22 cellular contexts compared by ENCODE assay signal in genomic region chr9:24118170-24118569, GRCh38.
"Had no signal": no experiment of that assay in that cellular context is flagged by ENCODE, and none has a peak within 500 bp of the region (broad histone marks: within the 10 kb centered on the region; RNA-seq: fewer than 3 reads in every experiment).

No MANE protein-coding gene starts in this region.

- ATAC-seq: activated CD4-positive, CD25-positive, alpha-beta regulatory T cell treated with anti-CD3 and anti-CD28 coated beads, Interleukin-2, amount 50 U/mL, for 24 hours; gastrocnemius medialis; naive thymus-derived CD4-positive, alpha-beta T cell; psoas muscle; right cardiac atrium; stimulated activated effector memory CD8-positive, alpha-beta T cell treated with anti-CD3 and anti-CD28 coated beads, Interleukin-12 subunit alpha, Interleukin-12 subunit beta, amount 100 ng/mL, for 72 hours; upper lobe of right lung had no signal

- H3K4me1 ChIP-seq: colonic mucosa, gastrocnemius medialis, psoas muscle, testis, upper lobe of right lung had no signal

- H3K36me3 ChIP-seq: brain microvascular endothelial cell, colonic mucosa, gastrocnemius medialis, upper lobe of right lung had no signal

- H3K9me3 ChIP-seq: colonic mucosa, gastrocnemius medialis, psoas muscle, testis, upper lobe of right lung had no signal

- H3K4me1 Mint-ChIP-seq: activated CD4-positive, alpha-beta T cell treated with anti-CD3 and anti-CD28 coated beads, Interleukin-2, amount 10 ng/mL, durations not matched to agents 7 days and 5 days; memory B cell; naive thymus-derived CD4-positive, alpha-beta T cell; stimulated activated effector memory CD8-positive, alpha-beta T cell treated with anti-CD3 and anti-CD28 coated beads, Interleukin-12 subunit alpha, Interleukin-12 subunit beta, amount 100 ng/mL, for 72 hours had no signal

- H3K27ac Mint-ChIP-seq: activated CD4-positive, alpha-beta T cell treated with anti-CD3 and anti-CD28 coated beads, Interleukin-2, amount 10 ng/mL, durations not matched to agents 7 days and 5 days; memory B cell; naive thymus-derived CD4-positive, alpha-beta T cell; stimulated activated effector memory CD8-positive, alpha-beta T cell treated with anti-CD3 and anti-CD28 coated beads, Interleukin-12 subunit alpha, Interleukin-12 subunit beta, amount 100 ng/mL, for 72 hours had no signal

- H3K27me3 ChIP-seq: brain microvascular endothelial cell, colonic mucosa, gastrocnemius medialis, testis, upper lobe of right lung had no signal

- H3K4me3 Mint-ChIP-seq: activated CD4-positive, alpha-beta T cell treated with anti-CD3 and anti-CD28 coated beads, Interleukin-2, amount 10 ng/mL, durations not matched to agents 7 days and 5 days; memory B cell; naive thymus-derived CD4-positive, alpha-beta T cell; stimulated activated effector memory CD8-positive, alpha-beta T cell treated with anti-CD3 and anti-CD28 coated beads, Interleukin-12 subunit alpha, Interleukin-12 subunit beta, amount 100 ng/mL, for 72 hours had no signal

- H3K36me3 Mint-ChIP-seq: memory B cell; stimulated activated effector memory CD8-positive, alpha-beta T cell treated with anti-CD3 and anti-CD28 coated beads, Interleukin-12 subunit alpha, Interleukin-12 subunit beta, amount 100 ng/mL, for 72 hours had no signal

- H3K27me3 Mint-ChIP-seq: activated CD4-positive, alpha-beta T cell treated with anti-CD3 and anti-CD28 coated beads, Interleukin-2, amount 10 ng/mL, durations not matched to agents 7 days and 5 days; memory B cell; naive thymus-derived CD4-positive, alpha-beta T cell had no signal

- H3K27ac ChIP-seq: brain microvascular endothelial cell, colonic mucosa, gastrocnemius medialis, psoas muscle, skin epidermis, testis, upper lobe of right lung had no signal

- DNase-seq: activated CD4-positive, alpha-beta T cell treated with anti-CD3 and anti-CD28 coated beads, Interleukin-2, amount 10 ng/mL, durations not matched to agents 7 days and 5 days; activated CD8-positive, alpha-beta memory T cell treated with anti-CD3 and anti-CD28 coated beads, Interleukin-2, amount 50 U/mL, for 48 hours; activated effector memory CD4-positive, alpha-beta T cell treated with anti-CD3 and anti-CD28 coated beads, Interleukin-2, amount 50 U/mL, for 16 hours; activated naive CD4-positive, alpha-beta T cell treated with anti-CD3 and anti-CD28 coated beads, Interleukin-2, amount 50 U/mL, for 16 hours; activated T-cell treated with anti-CD3 and anti-CD28 coated beads, Interleukin-2, amount 50 U/mL, for 48 hours; aorta; brain microvascular endothelial cell; central memory CD4-positive, alpha-beta T cell; colonic mucosa; gastrocnemius medialis; head of caudate nucleus; naive thymus-derived CD4-positive, alpha-beta T cell; psoas muscle; right cardiac atrium; stimulated activated CD4-positive, alpha-beta T cell treated with anti-CD3 and anti-CD28 coated beads, Interleukin-4, amount 100 ng/mL, for 24 hours; T1000; testis; upper lobe of right lung had no signal

- H3K4me3 ChIP-seq: colonic mucosa, gastrocnemius medialis, psoas muscle, skin epidermis, testis, upper lobe of right lung had no signal
